In the genomic region with DNA sequence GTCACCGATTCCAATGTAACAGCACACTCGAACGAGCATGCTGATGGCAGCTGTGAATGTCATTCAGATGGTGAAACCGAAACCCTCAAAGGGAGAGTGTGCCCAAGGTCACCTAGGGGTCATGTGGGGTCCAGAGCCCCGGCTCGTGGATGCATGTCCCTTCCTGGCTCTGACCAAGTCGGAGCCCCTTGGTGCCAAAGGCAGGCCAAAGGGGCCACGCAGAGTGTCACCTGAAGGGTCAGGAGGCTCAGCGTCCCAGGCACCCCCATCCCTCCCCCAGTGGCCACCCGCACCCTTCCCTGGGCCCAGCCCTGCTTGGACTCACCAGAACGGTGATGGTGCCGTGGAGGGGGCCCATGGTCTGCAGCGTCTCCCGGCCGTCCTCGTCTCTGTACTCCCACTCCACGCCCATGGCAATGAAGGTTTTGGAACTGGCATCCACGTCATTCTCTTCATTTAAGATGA, we compare ENCODE assay signal across 21 cellular contexts.
A peak's percentile ranks its signal among the peaks of the same experiment; 100 is the strongest.
DNase-seq lines count a peak whose midpoint lies in the region; ATAC-seq, FAIRE-seq and TF ChIP-seq lines count a peak whose summit lies in the region.
"Had no signal": no experiment of that assay in that cellular context is flagged by ENCODE, and none has a peak within 500 bp of the region (broad histone marks: within the 10 kb centered on the region; RNA-seq: fewer than 3 reads in every experiment).

No MANE protein-coding gene starts in this region.

- H3K4me1 ChIP-seq in K562 (replicated peaks in 1 of 2; ENCODE audit: control insufficient read depth in 2 of 2, insufficient read depth in 2 of 2, low read length in 2 of 2) (peaks cover 0 to 5% of the 10 kb centered on the region in 2 experiments; a peak in 2 of 5 replicates), foreskin keratinocyte (no peaks in the 10 kb centered on the region)
- H3K4me1 ChIP-seq: BLaER1 treated with 17β-estradiol and CSF1 and Interleukin-3, amounts not matched to agents 10 nM and 100 nM had no signal

- no peak for TF ChIP-seq EP300 in K562 (IDR thresholded peaks at IDR 0.05; ENCODE audit: low read length)

- no peak overlapping the region for H3K27ac Mint-ChIP-seq in type B pancreatic cell
- H3K27ac Mint-ChIP-seq: CD8-positive, alpha-beta T cell had no signal

- H3K4me1 Mint-ChIP-seq in type B pancreatic cell (ENCODE audit: unreplicated experiment), result no peaks in the 10 kb centered on the region

- peaks cover 0 to 54% of the 10 kb centered on the region in 2 experiments; a peak in 2 of 5 replicates for H3K27me3 ChIP-seq in K562 (ENCODE audit: control insufficient read depth in 2 of 2, insufficient read depth in 2 of 2, low read length in 2 of 2)
- no peaks in the 10 kb centered on the region for H3K27me3 ChIP-seq in foreskin keratinocyte
- H3K27me3 ChIP-seq: BLaER1 treated with 17β-estradiol and CSF1 and Interleukin-3, amounts not matched to agents 10 nM and 100 nM had no signal

- TF ChIP-seq CTCF in K562 (IDR thresholded peaks at IDR 0.05 in 2 of 3, conservative IDR thresholded peaks at IDR 0.05 in 1 of 3; ENCODE audit: insufficient read depth in 2 of 3, low read depth in 1 of 3, low read length in 3 of 3), result no peak
- no peak for TF ChIP-seq CTCF in type B pancreatic cell (conservative IDR thresholded peaks at IDR 0.05)
- TF ChIP-seq CTCF in foreskin keratinocyte (conservative IDR thresholded peaks at IDR 0.05), result no peak

- BruUV-seq in K562 (replicated peaks; lab: Mats Ljungman, UMichigan), result no TSS peak

- H2AFZ ChIP-seq in K562 (ENCODE audit: low read depth, low read length), result no peak overlapping the region

- 0% methylated on average over 16 of the region's 18 CpGs for WGBS in K562 (ENCODE audit: insufficient coverage, low coverage, missing lambda C conversion rate)

- H3K27me3 Mint-ChIP-seq in type B pancreatic cell, result no peaks in the 10 kb centered on the region

- no peak overlapping the region for H3K4me3 ChIP-seq in K562
- H3K4me3 ChIP-seq: BLaER1 treated with 17β-estradiol and CSF1 and Interleukin-3, amounts not matched to agents 10 nM and 100 nM had no signal

- no peak overlapping the region for H3K9ac ChIP-seq in K562 (ENCODE audit: insufficient read depth in 1 of 2, low read depth in 2 of 2, low read length in 2 of 2)
- H3K9ac ChIP-seq: BLaER1 treated with 17β-estradiol and CSF1 and Interleukin-3, amounts not matched to agents 10 nM and 100 nM; KMS-11 had no signal

- H3K4me3 Mint-ChIP-seq in type B pancreatic cell, result no peak overlapping the region
- H3K4me3 Mint-ChIP-seq: CD8-positive, alpha-beta T cell had no signal

- H3K36me3 Mint-ChIP-seq in type B pancreatic cell, result no peaks in the 10 kb centered on the region
- H3K36me3 Mint-ChIP-seq: CD8-positive, alpha-beta T cell had no signal

- TF ChIP-seq RAD21 in K562 (CRISPR knock-in tag; conservative IDR thresholded peaks at IDR 0.05 in 1 of 2, IDR thresholded peaks at IDR 0.05 in 1 of 2), result no peak

- intact Hi-C loops in K562 (cut with micrococcal nuclease), result no loop called here

- H3K27ac ChIP-seq in K562 (ENCODE audit: extremely low read depth, low read depth, low read length) (no peak overlapping the region), foreskin keratinocyte (no peak overlapping the region)
- H3K27ac ChIP-seq: BLaER1 treated with 17β-estradiol and CSF1 and Interleukin-3, amounts not matched to agents 10 nM and 100 nM; KMS-11 had no signal

- no peaks in the 10 kb centered on the region for H3K9me1 ChIP-seq in K562 (ENCODE audit: control insufficient read depth, insufficient read depth, low read length)

- in situ Hi-C loops in K562 (cut with MboI), result no loop called here

- H3K4me2 ChIP-seq in K562 (ENCODE audit: insufficient read depth, low read length), result no peak overlapping the region
- H3K4me2 ChIP-seq: BLaER1 treated with 17β-estradiol and CSF1 and Interleukin-3, amounts not matched to agents 10 nM and 100 nM; KMS-11 had no signal

- H3K9me3 Mint-ChIP-seq in type B pancreatic cell, result no peaks in the 10 kb centered on the region
- H3K9me3 Mint-ChIP-seq: CD8-positive, alpha-beta T cell had no signal

- no peaks in the 10 kb centered on the region for H3K79me2 ChIP-seq in K562 (ENCODE audit: control insufficient read depth, insufficient read depth, low read length)

- ATAC-seq in K562 (no peak), foreskin keratinocyte (no peak)
- ATAC-seq: CD8-positive, alpha-beta T cell; Panc1 had no signal

- CTCF ChIA-PET in K562 (lab: Yijun Ruan, JAX; ENCODE audit: low intra/inter-chr PET ratio), result no interaction called here

- DNase-seq in activated effector memory CD4-positive, alpha-beta T cell treated with anti-CD3 and anti-CD28 coated beads, Interleukin-2, amount 50 U/mL, for 16 hours, result peak; percentile 42
- no peak for DNase-seq in activated effector memory CD4-positive, alpha-beta T cell treated with Interleukin-2 at 50 U/mL for 16 hours
- no peak for DNase-seq in K562 (ENCODE audit: extremely low read depth in 1 of 4, low spot score in 3 of 4)
- DNase-seq in mesenteric fat pad (ENCODE audit: low spot score), result peak; percentile 68
- peak; percentile 64 for DNase-seq in type B pancreatic cell (ENCODE audit: extremely low spot score, unreplicated experiment)
- DNase-seq in foreskin keratinocyte, result no peak
- DNase-seq in erythroblast (lab: John Stamatoyannopoulos, UW), result no peak
- DNase-seq in superior temporal gyrus (ENCODE audit: extremely low spot score), result no peak
- DNase-seq: 8988T; CD8-positive, alpha-beta T cell; DND-41; NCI-H1105; NCI-H146; NCI-H2029; NCI-H2227 treated with DMSO at 0.1 percent for 48 hours; NCI-H510A had no signal

- no peaks in the 10 kb centered on the region for H3K9me3 ChIP-seq in K562 (replicated peaks; ENCODE audit: control insufficient read depth, insufficient read depth, low read depth, low read length)

- no peaks in the 10 kb centered on the region for H4K20me1 ChIP-seq in K562 (replicated peaks; ENCODE audit: control insufficient read depth, insufficient read depth, low read length)
- H4K20me1 ChIP-seq: BLaER1 treated with 17β-estradiol and CSF1 and Interleukin-3, amounts not matched to agents 10 nM and 100 nM had no signal

- H3K36me3 ChIP-seq in K562 (ENCODE audit: control insufficient read depth, insufficient read depth, low read length), result no peaks in the 10 kb centered on the region
- H3K36me3 ChIP-seq: BLaER1 treated with 17β-estradiol and CSF1 and Interleukin-3, amounts not matched to agents 10 nM and 100 nM had no signal

- no peak for TF ChIP-seq POLR2A in K562 (conservative IDR thresholded peaks at IDR 0.05)
- TF ChIP-seq POLR2A in erythroblast (IDR thresholded peaks at IDR 0.05; ENCODE audit: low read length), result no peak

- POLR2A ChIA-PET in K562 (lab: Yijun Ruan, JAX), result no interaction called here

- FAIRE-seq in K562 (lab: Jason Lieb, UNC), result no peak
- FAIRE-seq: GM12891, HTR-8/SVneo had no signal

TF ChIP-seq in K562, 482 proteins besides CTCF, POLR2A, EP300 and RAD21:
- TF ChIP-seq ZBTB7A (IDR thresholded peaks at IDR 0.05; ENCODE audit: borderline replicate concordance, control insufficient read depth, low read depth, low read length) (no peak), ESRRA (IDR thresholded peaks at IDR 0.05; ENCODE audit: borderline replicate concordance, low read depth) (peak; percentile 33; the same call in 1 of the 2 replicates)
TF ChIP-seq in K562: peak in this region for 1.

Comparison
In these comparisons a context has a peak if more than half of its experiments do, and no peak if none do; other contexts are left out.
1. DNase-seq: peak in activated effector memory CD4-positive, alpha-beta T cell treated with anti-CD3 and anti-CD28 coated beads, Interleukin-2, amount 50 U/mL, for 16 hours (single experiment), mesenteric fat pad (single experiment) and type B pancreatic cell (single experiment); none in activated effector memory CD4-positive, alpha-beta T cell treated with Interleukin-2 at 50 U/mL for 16 hours (single experiment), K562 (0 of 4), foreskin keratinocyte (0 of 2), erythroblast (0 of 2) and superior temporal gyrus (single experiment).